8 cellular contexts compared by ENCODE assay signal in the genomic region with DNA sequence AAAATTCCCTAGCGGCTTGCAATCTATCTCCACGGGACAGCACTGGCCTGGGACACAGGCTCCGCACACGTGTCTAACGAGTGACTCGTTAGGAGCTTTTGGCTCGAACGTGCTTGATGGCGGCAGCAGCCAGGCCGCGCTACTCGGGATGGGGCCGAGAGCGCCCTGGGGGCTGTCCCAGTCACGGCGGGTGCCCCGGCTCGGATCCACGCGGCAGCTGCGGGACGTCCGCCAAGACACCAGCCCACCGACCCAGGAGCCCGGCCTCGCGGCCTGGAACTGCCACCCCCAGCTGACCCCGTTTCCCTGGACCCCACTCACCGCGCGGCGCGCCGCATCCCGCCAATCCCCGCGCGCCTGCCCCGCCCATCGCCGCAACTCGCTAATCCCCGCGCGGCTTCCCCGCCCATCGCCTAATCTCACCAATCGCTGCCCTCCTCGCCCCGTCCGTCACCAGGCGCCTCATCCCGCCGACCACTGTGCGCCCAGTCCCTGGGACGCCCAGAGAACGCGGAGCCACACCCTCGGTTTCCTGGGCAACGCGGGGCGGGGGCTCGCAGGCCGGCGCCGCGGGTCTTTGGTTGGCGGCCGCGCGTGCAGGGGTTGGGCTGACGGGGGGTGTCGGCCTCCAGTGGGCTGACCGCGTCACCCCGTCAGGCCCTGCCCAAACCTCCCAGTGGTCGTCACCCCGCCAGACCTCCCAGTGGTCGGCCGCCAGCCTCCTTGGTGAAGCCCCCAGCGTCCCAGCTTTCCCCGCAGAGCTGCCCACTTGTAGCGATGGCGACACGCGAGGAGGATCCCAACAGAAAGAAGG. TPM values are rescaled to one million over a fixed set of nuclear protein-coding genes. Genes with fewer than 3 reads are reported as not detected.
DNase-seq lines count a peak whose midpoint lies in the region; ATAC-seq and TF ChIP-seq lines count a peak whose summit lies in the region.

Gene POLD2 (minus strand): TSS at position 359 of the 814 bp plus-strand sequence. CDS start 1,495 bp downstream, outside the sequence.

- no peaks in the 10 kb centered on the region for H3K9me3 ChIP-seq in BLaER1 treated with 17β-estradiol and CSF1 and Interleukin-3, amounts not matched to agents 10 nM and 100 nM (replicated peaks in 1 of 11)
- no peaks in the 10 kb centered on the region for H3K9me3 ChIP-seq in left lung

- no peaks in the 10 kb centered on the region for H3K27me3 ChIP-seq in BLaER1 treated with 17β-estradiol and CSF1 and Interleukin-3, amounts not matched to agents 10 nM and 100 nM
- no peaks in the 10 kb centered on the region for H3K27me3 ChIP-seq in left lung

- H3K9me3 Mint-ChIP-seq in dendritic cell treated with granulocyte-macrophage colony-stimulating factor and Interleukin-4, amounts not matched to agents 40 ng/mL and 50 ng/mL, for 4 days = no peaks in the 10 kb centered on the region

- H3K36me3 ChIP-seq in BLaER1 treated with 17β-estradiol and CSF1 and Interleukin-3, amounts not matched to agents 10 nM and 100 nM = peaks cover 29 to 36% (median 34%) of the 10 kb centered on the region in 11 experiments
- peaks cover 0 to 15% of the 10 kb centered on the region in 2 donors for H3K36me3 ChIP-seq in left lung

- no peak for TF ChIP-seq CTCF in left lung (IDR thresholded peaks at IDR 0.05)

- H3K4me1 ChIP-seq in BLaER1 treated with 17β-estradiol and CSF1 and Interleukin-3, amounts not matched to agents 10 nM and 100 nM = peaks cover 53 to 81% (median 69%) of the 10 kb centered on the region in 10 experiments
- peaks cover 9 to 32% of the 10 kb centered on the region in 2 donors for H3K4me1 ChIP-seq in left lung

- peak within 1 kb of the TSS; percentile 78 to 94 (median 87) for H3K9ac ChIP-seq in BLaER1 treated with 17β-estradiol and CSF1 and Interleukin-3, amounts not matched to agents 10 nM and 100 nM

- peak; percentile 99 for DNase-seq in NCI-H69 (lab: John Stamatoyannopoulos, UW)
- DNase-seq in activated CD4-positive, alpha-beta T cell treated with anti-CD3 and anti-CD28 coated beads, Interleukin-2, amount 50 U/mL, for 24 hours (ENCODE audit: low read depth in 1 of 2, low spot score in 1 of 2) = peak; percentile 92 to 97
- peak; percentile 98 to 99 for DNase-seq in left lung
- DNase-seq in stimulated activated CD4-positive, alpha-beta T cell treated with anti-CD3 and anti-CD28 coated beads, Interleukin-2, amount 100 ng/mL, for 48 hours = peak; percentile 95 to 97

- H3K27me3 Mint-ChIP-seq in dendritic cell treated with granulocyte-macrophage colony-stimulating factor and Interleukin-4, amounts not matched to agents 40 ng/mL and 50 ng/mL, for 4 days = peaks cover 3% of the 10 kb centered on the region

- H3K4me3 Mint-ChIP-seq in dendritic cell treated with granulocyte-macrophage colony-stimulating factor and Interleukin-4, amounts not matched to agents 40 ng/mL and 50 ng/mL, for 4 days = peak within 1 kb of the TSS; percentile 73

- H3K36me3 Mint-ChIP-seq in dendritic cell treated with granulocyte-macrophage colony-stimulating factor and Interleukin-4, amounts not matched to agents 40 ng/mL and 50 ng/mL, for 4 days (ENCODE audit: low read depth) = peaks cover 30% of the 10 kb centered on the region

- H3K4me3 ChIP-seq in BLaER1 treated with 17β-estradiol and CSF1 and Interleukin-3, amounts not matched to agents 10 nM and 100 nM = peak within 1 kb of the TSS; percentile 63 to 88 (median 76)
- H3K4me3 ChIP-seq in left lung = peak within 1 kb of the TSS; percentile 75 to 87

- intact Hi-C loops in dendritic cell treated with granulocyte-macrophage colony-stimulating factor and Interleukin-4, amounts not matched to agents 40 ng/mL and 50 ng/mL, for 4 days (cut with micrococcal nuclease) = loop anchor here (1.0 to 2.0 kb wide), 2 partner anchors 41 to 77 kb away; partner anchors contain the start of genes POLM and YKT6
- intact Hi-C loops in left lung (cut with DNase I) = no loop called here

- H4K20me1 ChIP-seq in BLaER1 treated with 17β-estradiol and CSF1 and Interleukin-3, amounts not matched to agents 10 nM and 100 nM = peaks cover 0 to 16% (median 11%) of the 10 kb centered on the region in 11 experiments; a peak in 11 of 22 replicates

- ATAC-seq in GM19328 (IDR thresholded peaks at IDR 0.05; ENCODE audit: unreplicated experiment) (peak; percentile 99), HG03520 (IDR thresholded peaks at IDR 0.05; ENCODE audit: unreplicated experiment) (peak; percentile 98), left lung (peak; percentile 99)

- H3K4me1 Mint-ChIP-seq in dendritic cell treated with granulocyte-macrophage colony-stimulating factor and Interleukin-4, amounts not matched to agents 40 ng/mL and 50 ng/mL, for 4 days (ENCODE audit: low read depth) = peaks cover 39% of the 10 kb centered on the region

- peak within 1 kb of the TSS; percentile 89 to 98 (median 95) for H3K4me2 ChIP-seq in BLaER1 treated with 17β-estradiol and CSF1 and Interleukin-3, amounts not matched to agents 10 nM and 100 nM

- H3K27ac ChIP-seq in BLaER1 treated with 17β-estradiol and CSF1 and Interleukin-3, amounts not matched to agents 10 nM and 100 nM = peak within 1 kb of the TSS; percentile 65 to 93 (median 87); a peak in 21 of 22 replicates
- peak within 1 kb of the TSS; percentile 66 to 82 for H3K27ac ChIP-seq in left lung

- peak within 1 kb of the TSS; percentile 77 for H3K27ac Mint-ChIP-seq in dendritic cell treated with granulocyte-macrophage colony-stimulating factor and Interleukin-4, amounts not matched to agents 40 ng/mL and 50 ng/mL, for 4 days

RNA-seq across cellular contexts. Expression of gene POLD2, which starts in this region (rescaled TPM):
- total RNA-seq in left lung = 100 to 1,000 TPM in 1 of 2 donors, 10 to 100 TPM in 1; 68.3 to 115 TPM

Comparison
In these comparisons a context has a peak if more than half of its experiments do, and no peak if none do; other contexts are left out.
1. Peak in every context shown above with its lines: DNase-seq, ATAC-seq, H3K4me3 ChIP-seq and H3K27ac ChIP-seq.